ENCODE assay signal across 8 cellular contexts in the genomic region with DNA sequence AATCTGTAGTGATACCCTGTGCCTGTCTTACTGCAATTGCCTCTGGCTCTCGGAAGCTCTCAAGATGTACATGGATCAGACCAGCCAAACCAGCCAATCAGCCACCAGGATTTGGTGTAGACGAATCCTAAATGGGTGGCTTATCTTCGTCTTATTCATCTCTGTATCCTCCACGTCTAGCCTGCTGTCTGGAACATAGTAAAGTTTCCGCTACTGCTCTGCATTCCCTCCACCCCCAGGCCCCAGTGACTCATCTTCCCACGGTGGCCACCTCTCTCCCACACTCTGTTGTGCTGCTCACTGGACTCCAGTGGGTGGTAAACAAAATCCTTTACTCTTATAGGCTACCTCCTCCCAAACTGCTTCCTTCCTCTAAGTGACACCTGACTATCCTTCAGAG. TPM values are rescaled to one million over a fixed set of nuclear protein-coding genes. Genes with fewer than 3 reads are reported as not detected.
DNase-seq lines count a peak whose midpoint lies in the region; ATAC-seq lines count a peak whose summit lies in the region.

No MANE protein-coding gene starts in this region.

- no peaks in the 10 kb centered on the region for H3K9me3 Mint-ChIP-seq in activated naive CD4-positive, alpha-beta T cell treated with anti-CD3 and anti-CD28 coated beads, Interleukin-2, amount 50 U/mL, for 24 hours
- H3K9me3 Mint-ChIP-seq in memory B cell: no peaks in the 10 kb centered on the region

- peak overlapping the region; percentile 85 for H3K4me3 Mint-ChIP-seq in activated naive CD4-positive, alpha-beta T cell treated with anti-CD3 and anti-CD28 coated beads, Interleukin-2, amount 50 U/mL, for 24 hours
- H3K4me3 Mint-ChIP-seq in memory B cell: no peak overlapping the region

- no peaks in the 10 kb centered on the region for H3K27me3 Mint-ChIP-seq in activated naive CD4-positive, alpha-beta T cell treated with anti-CD3 and anti-CD28 coated beads, Interleukin-2, amount 50 U/mL, for 24 hours
- H3K27me3 Mint-ChIP-seq in memory B cell: no peaks in the 10 kb centered on the region

- peaks cover 50% of the 10 kb centered on the region for H3K4me1 Mint-ChIP-seq in activated naive CD4-positive, alpha-beta T cell treated with anti-CD3 and anti-CD28 coated beads, Interleukin-2, amount 50 U/mL, for 24 hours
- peaks cover 8% of the 10 kb centered on the region for H3K4me1 Mint-ChIP-seq in memory B cell

- peaks cover 16% of the 10 kb centered on the region for H3K36me3 Mint-ChIP-seq in activated naive CD4-positive, alpha-beta T cell treated with anti-CD3 and anti-CD28 coated beads, Interleukin-2, amount 50 U/mL, for 24 hours
- peaks cover 23% of the 10 kb centered on the region for H3K36me3 Mint-ChIP-seq in memory B cell

- peak; percentile 63 for DNase-seq in AG08395 (ENCODE audit: low spot score)
- peak; percentile 70 for DNase-seq in RPMI7951 (ENCODE audit: low read depth)
- no peak for DNase-seq in memory B cell (ENCODE audit: low spot score in 2 of 2)
- DNase-seq in stimulated activated naive CD8-positive, alpha-beta T cell treated with anti-CD3 and anti-CD28 coated beads, Interleukin-15, Interleukin-2, amounts not matched to agents 100 U/mL and 50 U/mL, for 24 hours: peak; percentile 73
- DNase-seq in cerebellum (ENCODE audit: low spot score): no peak

- H3K27ac Mint-ChIP-seq in activated naive CD4-positive, alpha-beta T cell treated with anti-CD3 and anti-CD28 coated beads, Interleukin-2, amount 50 U/mL, for 24 hours: peak overlapping the region; percentile 99
- peak overlapping the region; percentile 49 for H3K27ac Mint-ChIP-seq in memory B cell

- no peak for ATAC-seq in memory B cell (ENCODE audit: low read depth)
- ATAC-seq in stimulated activated naive CD8-positive, alpha-beta T cell treated with anti-CD3 and anti-CD28 coated beads, Interleukin-15, Interleukin-2, amounts not matched to agents 100 U/mL and 50 U/mL, for 24 hours: peak; percentile 94
- no peak for ATAC-seq in GM19467 (IDR thresholded peaks at IDR 0.05; ENCODE audit: unreplicated experiment)
- ATAC-seq in GM21737 (IDR thresholded peaks at IDR 0.05; ENCODE audit: unreplicated experiment): no peak

RNA-seq across cellular contexts. Expression of a gene that starts 37.8 kb away (rescaled TPM):
- total RNA-seq in RPMI7951 (2014; rRNA removed; shearing (Covaris generic)): 9.7 and 10.3 TPM in 2 replicates
- 45.1 TPM for total RNA-seq in cerebellum

RNA-seq across cellular contexts. Expression of a gene that starts 48.9 kb away (rescaled TPM):
- total RNA-seq in RPMI7951 (2014; rRNA removed; shearing (Covaris generic)): 3.9 and 4.4 TPM in 2 replicates
- 13.8 TPM for total RNA-seq in cerebellum

Comparison
In these comparisons a context has a peak if more than half of its experiments do, and no peak if none do; other contexts are left out.
1. DNase-seq: peak in AG08395 (single experiment), RPMI7951 (single experiment) and stimulated activated naive CD8-positive, alpha-beta T cell treated with anti-CD3 and anti-CD28 coated beads, Interleukin-15, Interleukin-2, amounts not matched to agents 100 U/mL and 50 U/mL, for 24 hours (single experiment); none in memory B cell (0 of 2) and cerebellum (single experiment).